In the genomic region with DNA sequence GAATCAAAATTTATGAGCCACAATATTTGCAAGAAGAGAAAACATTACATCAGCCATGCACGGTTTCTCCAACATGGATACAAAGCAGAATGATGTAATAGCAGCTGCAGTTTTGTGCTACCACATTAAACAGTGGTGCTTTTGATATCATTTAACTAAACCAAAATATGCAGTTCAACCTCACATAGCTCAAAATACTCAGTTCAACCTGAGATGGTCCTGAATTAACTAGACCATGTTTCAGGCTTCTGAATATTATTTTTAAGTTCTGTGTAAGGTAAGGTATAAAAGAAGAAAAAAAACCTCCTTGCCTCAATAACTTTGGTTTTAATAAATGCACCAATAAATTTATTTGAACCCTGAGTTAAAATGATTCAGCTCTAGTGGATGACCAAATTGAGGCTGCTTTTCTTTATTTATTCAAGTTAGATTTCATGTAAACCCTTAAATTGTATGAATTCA, we compare ENCODE assay signal across 12 cellular contexts. TPM values are rescaled to one million over a fixed set of nuclear protein-coding genes. Genes with fewer than 3 reads are reported as not detected.
DNase-seq lines count a peak whose midpoint lies in the region; FAIRE-seq and TF ChIP-seq lines count a peak whose summit lies in the region.
"Had no signal": no experiment of that assay in that cellular context is flagged by ENCODE, and none has a peak within 500 bp of the region (broad histone marks: within the 10 kb centered on the region; RNA-seq: fewer than 3 reads in every experiment).

No MANE protein-coding gene starts in this region.

- H3K9ac ChIP-seq in fibroblast of lung (ENCODE audit: insufficient read depth, low read length), result no peak overlapping the region

- BruUV-seq in MCF 10A (replicated peaks; lab: Mats Ljungman, UMichigan), result no TSS peak

- H3K9me3 Mint-ChIP-seq in MCF 10A (ENCODE audit: unreplicated experiment), result peaks cover 5% of the 10 kb centered on the region
- H3K9me3 Mint-ChIP-seq: CD4-positive, alpha-beta T cell; stimulated activated naive CD8-positive, alpha-beta T cell treated with anti-CD3 and anti-CD28 coated beads, Interleukin-15, Interleukin-2, amounts not matched to agents 100 ng/mL and 50 ng/mL, for 24 hours had no signal

- no peak for FAIRE-seq in urothelium cell line (lab: Jason Lieb, UNC)
- FAIRE-seq: small intestine had no signal

- no peaks in the 10 kb centered on the region for H3K79me2 ChIP-seq in fibroblast of lung (ENCODE audit: control insufficient read depth, insufficient read depth, low read length)

- no peaks in the 10 kb centered on the region for H3K36me3 ChIP-seq in breast epithelium
- H3K36me3 ChIP-seq in fibroblast of lung (ENCODE audit: control insufficient read depth, insufficient read depth, low read length), result no peaks in the 10 kb centered on the region

- no peak overlapping the region for H2AFZ ChIP-seq in fibroblast of lung (ENCODE audit: low read length)

- no peaks in the 10 kb centered on the region for H3K27me3 Mint-ChIP-seq in MCF 10A (ENCODE audit: insufficient read depth, unreplicated experiment)
- H3K27me3 Mint-ChIP-seq: CD4-positive, alpha-beta T cell; stimulated activated naive CD8-positive, alpha-beta T cell treated with anti-CD3 and anti-CD28 coated beads, Interleukin-15, Interleukin-2, amounts not matched to agents 100 ng/mL and 50 ng/mL, for 24 hours had no signal

- H4K20me1 ChIP-seq in fibroblast of lung (ENCODE audit: control insufficient read depth, extremely low read depth, insufficient read depth, low read length), result no peaks in the 10 kb centered on the region

- H3K9me3 ChIP-seq in breast epithelium (no peaks in the 10 kb centered on the region), fibroblast of lung (ENCODE audit: control insufficient read depth, insufficient read depth, low read depth, low read length) (no peaks in the 10 kb centered on the region)

- intact Hi-C loops in MCF 10A (cut with micrococcal nuclease), result no loop called here
- intact Hi-C loops in breast epithelium (cut with DNase I; ENCODE audit: low total_unique reads), result no loop called here

- POLR2A ChIA-PET in MCF 10A (lab: Yijun Ruan, JAX), result interaction anchor here (0.6 kb wide), 1 partner anchor 148 kb away, joined by 3 read pairs; no protein-coding TSS in a partner anchor

- peaks cover 6% of the 10 kb centered on the region for H3K36me3 Mint-ChIP-seq in MCF 10A (ENCODE audit: insufficient read depth, unreplicated experiment)

- CTCF ChIA-PET in MCF 10A (lab: Yijun Ruan, JAX), result no interaction called here

- peak; percentile 63 for DNase-seq in MCF 10A (ENCODE audit: unreplicated experiment)
- DNase-seq in breast epithelium (ENCODE audit: low spot score in 2 of 2), result no peak
- peak; percentile 64 for DNase-seq in RPMI7951 (ENCODE audit: low read depth)
- peak; percentile 63 to 87 for DNase-seq in fibroblast of lung (ENCODE audit: low read depth in 2 of 2)
- peak; percentile 82 for DNase-seq in superior temporal gyrus (ENCODE audit: extremely low spot score)
- DNase-seq in urothelium cell line (ENCODE audit: low spot score), result no peak
- DNase-seq in inferior parietal cortex (ENCODE audit: extremely low spot score), result no peak
- no peak for DNase-seq in kidney tubule cell (ENCODE audit: low spot score)
- DNase-seq: CD4-positive, alpha-beta T cell; small intestine had no signal

- H3K27ac ChIP-seq in breast epithelium (no peak overlapping the region), fibroblast of lung (ENCODE audit: insufficient read depth, low read length) (no peak overlapping the region)

- H3K4me1 ChIP-seq in breast epithelium (no peaks in the 10 kb centered on the region), fibroblast of lung (ENCODE audit: control insufficient read depth, extremely low read depth, insufficient read depth, low read length) (no peaks in the 10 kb centered on the region)

- no peak overlapping the region for H3K4me2 ChIP-seq in fibroblast of lung (ENCODE audit: extremely low read depth, insufficient read depth, low read length)

- H3K4me1 Mint-ChIP-seq in MCF 10A (ENCODE audit: insufficient read depth, unreplicated experiment), result no peaks in the 10 kb centered on the region

- no peak for TF ChIP-seq POLR2A in breast epithelium (IDR thresholded peaks at IDR 0.05)

- no peak overlapping the region for H3K4me3 Mint-ChIP-seq in MCF 10A (ENCODE audit: unreplicated experiment)
- H3K4me3 Mint-ChIP-seq: CD4-positive, alpha-beta T cell; stimulated activated naive CD8-positive, alpha-beta T cell treated with anti-CD3 and anti-CD28 coated beads, Interleukin-15, Interleukin-2, amounts not matched to agents 100 ng/mL and 50 ng/mL, for 24 hours had no signal

- TF ChIP-seq CTCF in MCF 10A (IDR thresholded peaks at IDR 0.05; ENCODE audit: unreplicated experiment), result no peak
- no peak for TF ChIP-seq CTCF in breast epithelium (IDR thresholded peaks at IDR 0.05)
- no peak for TF ChIP-seq CTCF in fibroblast of lung (conservative IDR thresholded peaks at IDR 0.05 in 1 of 2, IDR thresholded peaks at IDR 0.05 in 1 of 2; ENCODE audit: low read depth in 1 of 2, low read length in 2 of 2)

- H3K27me3 ChIP-seq in breast epithelium (no peaks in the 10 kb centered on the region), fibroblast of lung (ENCODE audit: control insufficient read depth, insufficient read depth, low read length) (no peaks in the 10 kb centered on the region)

- H3K27ac Mint-ChIP-seq in MCF 10A (ENCODE audit: low read depth, unreplicated experiment), result peak overlapping the region; percentile 32
- H3K27ac Mint-ChIP-seq: CD4-positive, alpha-beta T cell; stimulated activated naive CD8-positive, alpha-beta T cell treated with anti-CD3 and anti-CD28 coated beads, Interleukin-15, Interleukin-2, amounts not matched to agents 100 ng/mL and 50 ng/mL, for 24 hours had no signal

- H3K4me3 ChIP-seq in breast epithelium, result no peak overlapping the region
- H3K4me3 ChIP-seq in fibroblast of lung (replicated peaks in 1 of 4; ENCODE audit: control extremely low read depth in 1 of 4, insufficient read depth in 1 of 4, low read depth in 3 of 4, low read length in 4 of 4), result no peak overlapping the region
- H3K4me3 ChIP-seq: lung had no signal

RNA-seq across cellular contexts. Expression of a gene that starts 18.8 kb away (rescaled TPM):
- not detected in 2 replicates for total RNA-seq in MCF 10A (2022)
- not detected for total RNA-seq in breast epithelium
- total RNA-seq in RPMI7951 (2014; rRNA removed; shearing (Covaris generic)), result not detected in 2 replicates
- total RNA-seq in fibroblast of lung, result not detected in 2 replicates
- polyA plus RNA-seq in fibroblast of lung, result not detected in 2 replicates
- not detected in 2 replicates for polyA plus RNA-seq in fibroblast of lung (2012)
- not detected in 2 replicates for polyA minus RNA-seq in fibroblast of lung (ENCODE audit: low replicate concordance)
- total RNA-seq: CD4-positive, alpha-beta T cell had no signal
- polyA plus RNA-seq: lung, small intestine had no signal

Comparison
In these comparisons a context has a peak if more than half of its experiments do, and no peak if none do; other contexts are left out.
1. DNase-seq: peak in MCF 10A (single experiment), RPMI7951 (single experiment), fibroblast of lung (2 of 2) and superior temporal gyrus (single experiment); none in breast epithelium (0 of 2), urothelium cell line (single experiment), inferior parietal cortex (single experiment) and kidney tubule cell (single experiment).